ENCODE assay signal across 19 cellular contexts in genomic region chr10:90998733-90999511, GRCh38.
DNase-seq lines count a peak whose midpoint lies in the region; ATAC-seq and TF ChIP-seq lines count a peak whose summit lies in the region.
"Had no signal": no experiment of that assay in that cellular context is flagged by ENCODE, and none has a peak within 500 bp of the region (broad histone marks: within the 10 kb centered on the region; RNA-seq: fewer than 3 reads in every experiment).

No MANE protein-coding gene starts in this region.

- TF ChIP-seq POLR2A in sigmoid colon (IDR thresholded peaks at IDR 0.05): no peak

- H3K27ac ChIP-seq in sigmoid colon: no peak overlapping the region
- H3K27ac ChIP-seq: C4-2B, neutrophil, stomach had no signal

- H3K27me3 Mint-ChIP-seq in memory B cell: no peaks in the 10 kb centered on the region
- H3K27me3 Mint-ChIP-seq in chondrocyte (ENCODE audit: low read depth): no peaks in the 10 kb centered on the region

- no peak overlapping the region for H3K4me3 ChIP-seq in sigmoid colon
- H3K4me3 ChIP-seq: stomach had no signal

- ATAC-seq in GM18517 (IDR thresholded peaks at IDR 0.05; ENCODE audit: unreplicated experiment): peak; percentile 24
- peak; percentile 5 for ATAC-seq in GM21390 (IDR thresholded peaks at IDR 0.05; ENCODE audit: unreplicated experiment)
- ATAC-seq in HG03066 (IDR thresholded peaks at IDR 0.05; ENCODE audit: low read depth, unreplicated experiment): peak; percentile 17
- ATAC-seq in memory B cell (ENCODE audit: low read depth): peak; percentile 18
- ATAC-seq: Panc1, T-cell had no signal

- no peaks in the 10 kb centered on the region for H3K9me3 ChIP-seq in sigmoid colon
- H3K9me3 ChIP-seq: neutrophil, stomach had no signal

- intact Hi-C loops in sigmoid colon (cut with DNase I): no loop called here

- DNase-seq in memory B cell (ENCODE audit: low spot score in 2 of 2): no peak
- no peak for DNase-seq in anterior cingulate cortex (lab: John Stamatoyannopoulos, UW)
- no peak for DNase-seq in NCI-H1694 treated with DMSO at 0.1 percent for 48 hours (lab: John Stamatoyannopoulos, UW)
- no peak for DNase-seq in sigmoid colon
- DNase-seq in chondrocyte (ENCODE audit: low spot score): no peak
- DNase-seq: activated CD4-positive, alpha-beta T cell treated with anti-CD3 and anti-CD28 coated beads for 1 hour; activated T-cell treated with anti-CD3 and anti-CD28 coated beads for 4 hours; foreskin melanocyte; HCEC 1CT; KBM-7; stomach; T-cell had no signal

- H3K4me1 Mint-ChIP-seq in memory B cell (peaks cover 28% of the 10 kb centered on the region), chondrocyte (ENCODE audit: low read depth) (peaks cover 9% of the 10 kb centered on the region)
- H3K4me1 Mint-ChIP-seq: central memory CD8-positive, alpha-beta T cell; T-cell had no signal

- H3K27ac Mint-ChIP-seq in memory B cell: peak overlapping the region; percentile 92
- H3K27ac Mint-ChIP-seq in chondrocyte (ENCODE audit: unreplicated experiment): no peak overlapping the region
- H3K27ac Mint-ChIP-seq: T-cell had no signal

- 83 to 85% methylated on average over 11 of the region's 11 CpGs for WGBS in sigmoid colon, 2 donors

- H3K9me3 Mint-ChIP-seq in memory B cell (no peaks in the 10 kb centered on the region), chondrocyte (ENCODE audit: low read depth) (peaks cover 4% of the 10 kb centered on the region)
- H3K9me3 Mint-ChIP-seq: central memory CD8-positive, alpha-beta T cell; T-cell had no signal

- no peak for TF ChIP-seq EP300 in sigmoid colon (IDR thresholded peaks at IDR 0.05)

- H3K36me3 ChIP-seq in sigmoid colon: no peaks in the 10 kb centered on the region
- H3K36me3 ChIP-seq: neutrophil, stomach had no signal

- no peaks in the 10 kb centered on the region for H3K4me1 ChIP-seq in sigmoid colon
- H3K4me1 ChIP-seq: stomach had no signal

- no peaks in the 10 kb centered on the region for H3K27me3 ChIP-seq in sigmoid colon
- H3K27me3 ChIP-seq: stomach had no signal

- H3K36me3 Mint-ChIP-seq in memory B cell (no peaks in the 10 kb centered on the region), chondrocyte (ENCODE audit: low read depth) (no peaks in the 10 kb centered on the region)
- H3K36me3 Mint-ChIP-seq: T-cell had no signal

- TF ChIP-seq CTCF in sigmoid colon (IDR thresholded peaks at IDR 0.05) (no peak), chondrocyte (IDR thresholded peaks at IDR 0.05) (no peak)

- no peak overlapping the region for H3K4me3 Mint-ChIP-seq in memory B cell
- no peak overlapping the region for H3K4me3 Mint-ChIP-seq in chondrocyte (ENCODE audit: unreplicated experiment)
- H3K4me3 Mint-ChIP-seq: central memory CD8-positive, alpha-beta T cell; T-cell had no signal
